Comparison of ENCODE assay signal across 8 cellular contexts in the genomic region with DNA sequence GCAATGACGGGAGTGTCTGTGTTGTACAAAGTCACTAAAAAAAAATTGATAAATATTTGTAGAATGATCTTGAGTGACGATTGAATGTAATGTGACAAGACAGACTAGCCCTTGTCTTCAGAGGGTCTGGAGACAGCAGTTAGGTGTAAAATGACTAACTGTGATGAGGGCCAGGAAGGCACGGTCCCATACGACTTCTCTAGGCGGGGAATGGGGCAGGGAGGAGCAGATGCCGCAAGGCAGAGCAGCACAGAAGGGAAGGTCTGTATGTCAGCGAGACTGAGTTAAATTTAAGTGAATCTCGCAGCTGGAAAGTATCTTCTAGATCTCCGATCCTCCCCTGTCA. TPM values are rescaled to one million over a fixed set of nuclear protein-coding genes. Genes with fewer than 3 reads are reported as not detected.
DNase-seq lines count a peak whose midpoint lies in the region; ATAC-seq, FAIRE-seq and TF ChIP-seq lines count a peak whose summit lies in the region.

No MANE protein-coding gene starts in this region.

- DNase-seq in CD4-positive, alpha-beta T cell: no peak
- no peak for DNase-seq in GM12878 (ENCODE audit: low read depth, low spot score)
- peak; percentile 8 for DNase-seq in HepG2 (ENCODE audit: low spot score)
- no peak for DNase-seq in thyroid gland
- no peak for DNase-seq in NCI-H1930 (lab: John Stamatoyannopoulos, UW)
- DNase-seq in CD1c-positive myeloid dendritic cell (ENCODE audit: extremely low spot score): no peak

- no peaks in the 10 kb centered on the region for H3K4me1 ChIP-seq in GM12878 (ENCODE audit: control insufficient read depth, insufficient read depth, low read length)
- peaks cover 41% of the 10 kb centered on the region for H3K4me1 ChIP-seq in HepG2 (ENCODE audit: insufficient read depth, low read length)
- no peaks in the 10 kb centered on the region for H3K4me1 ChIP-seq in thyroid gland

- FAIRE-seq in GM12878 (lab: Jason Lieb, UNC): no peak
- FAIRE-seq in HepG2 (lab: Jason Lieb, UNC): no peak

- TF ChIP-seq POLR2A in GM12878 (IDR thresholded peaks at IDR 0.05; ENCODE audit: low read depth, low read length) (no peak), HepG2 (IDR thresholded peaks at IDR 0.05; ENCODE audit: insufficient read depth in 1 of 2, low read depth in 2 of 2, low read length in 2 of 2) (no peak), thyroid gland (IDR thresholded peaks at IDR 0.05) (no peak)

- H3K79me2 ChIP-seq in GM12878 (ENCODE audit: control insufficient read depth, insufficient read depth, low read length) (peaks cover 18% of the 10 kb centered on the region), HepG2 (ENCODE audit: insufficient read depth, low read length) (peaks cover 9% of the 10 kb centered on the region)

- H3K27ac ChIP-seq in CD4-positive, alpha-beta T cell (ENCODE audit: low read depth, low read length): peak overlapping the region; percentile 72
- H3K27ac ChIP-seq in GM12878 (ENCODE audit: control insufficient read depth, insufficient read depth) (peak overlapping the region; percentile 51), HepG2 (ENCODE audit: extremely low read length, insufficient read depth, low read length) (peak overlapping the region; percentile 53), thyroid gland (no peak overlapping the region)

- intact Hi-C loops in CD4-positive, alpha-beta T cell (cut with DNase I, micrococcal nuclease): loop anchor here in 1 of 2 experiments (5.0 kb wide), 1 partner anchor 770 kb away; no protein-coding TSS in a partner anchor
- intact Hi-C loops in GM12878 (cut with micrococcal nuclease; ENCODE audit: unreplicated experiment): no loop called here
- intact Hi-C loops in HepG2 (cut with micrococcal nuclease; ENCODE audit: unreplicated experiment): loop anchor here (2.0 kb wide), 1 partner anchor 109 kb away; no protein-coding TSS in a partner anchor
- intact Hi-C loops in thyroid gland (cut with DNase I): no loop called here

- RAD21 ChIA-PET in GM12878 (lab: Charles Lee; ENCODE audit: unreplicated experiment): no interaction called here

- no peaks in the 10 kb centered on the region for H4K20me1 ChIP-seq in GM12878 (ENCODE audit: control insufficient read depth, insufficient read depth)
- no peaks in the 10 kb centered on the region for H4K20me1 ChIP-seq in HepG2 (ENCODE audit: insufficient read depth, low read length)

- H3K36me3 Mint-ChIP-seq in CD4-positive, alpha-beta T cell (ENCODE audit: low read depth): peaks cover 6% of the 10 kb centered on the region

- ATAC-seq in CD4-positive, alpha-beta T cell (ENCODE audit: poor library complexity): peak; percentile 40
- ATAC-seq in GM19467 (IDR thresholded peaks at IDR 0.05; ENCODE audit: unreplicated experiment) (peak; percentile 44), HG03520 (IDR thresholded peaks at IDR 0.05; ENCODE audit: unreplicated experiment) (peak; percentile 29), GM12878 (peak; percentile 73), HepG2 (peak; percentile 81)

- no peaks in the 10 kb centered on the region for H3K27me3 Mint-ChIP-seq in CD4-positive, alpha-beta T cell

- TF ChIP-seq EP300 in GM12878 (IDR thresholded peaks at IDR 0.05; ENCODE audit: borderline replicate concordance in 1 of 2, control insufficient read depth in 1 of 2, low read depth in 2 of 2, low read length in 2 of 2) (no peak), HepG2 (IDR thresholded peaks at IDR 0.05; ENCODE audit: low read depth in 2 of 2, low read length in 2 of 2) (no peak), HepG2 (CRISPR knock-in tag; IDR thresholded peaks at IDR 0.05; ENCODE audit: borderline replicate concordance) (no peak)

- TF ChIP-seq CTCF in CD4-positive, alpha-beta T cell (IDR thresholded peaks at IDR 0.05): no peak
- no peak for TF ChIP-seq CTCF in GM12878 (IDR thresholded peaks at IDR 0.05 in 2 of 3, conservative IDR thresholded peaks at IDR 0.05 in 1 of 3; ENCODE audit: control insufficient read depth in 2 of 3, extremely low read depth in 1 of 3, insufficient read depth in 1 of 3, low read depth in 3 of 3, low read length in 3 of 3)
- TF ChIP-seq CTCF in HepG2 (CRISPR knock-in tag; IDR thresholded peaks at IDR 0.05): no peak
- TF ChIP-seq CTCF in thyroid gland (IDR thresholded peaks at IDR 0.05): no peak

- peaks cover 0 to 4% of the 10 kb centered on the region in 2 experiments; a peak in 2 of 4 replicates for H3K36me3 ChIP-seq in GM12878 (ENCODE audit: control insufficient read depth in 2 of 2, insufficient read depth in 2 of 2, low read length in 1 of 2)
- peaks cover 0 to 15% of the 10 kb centered on the region in 2 experiments; a peak in 1 of 5 replicates for H3K36me3 ChIP-seq in HepG2 (replicated peaks in 1 of 2; ENCODE audit: control insufficient read depth in 1 of 2, insufficient read depth in 2 of 2, low read length in 2 of 2)
- no peaks in the 10 kb centered on the region for H3K36me3 ChIP-seq in thyroid gland

- CTCF ChIA-PET in CD4-positive, alpha-beta T cell (lab: Charles Lee): no interaction called here
- CTCF ChIA-PET in GM12878 (lab: Yijun Ruan, JAX) (interaction anchor here (1.4 kb wide), 1 partner anchor 19 kb away, joined by 5 read pairs; no protein-coding TSS in a partner anchor), HepG2 (lab: Yijun Ruan, JAX; ENCODE audit: low intra/inter-chr PET ratio, low total read pairs) (no interaction called here)

- H3K4me3 Mint-ChIP-seq in CD4-positive, alpha-beta T cell: peak overlapping the region; percentile 93

- no peak for TF ChIP-seq RAD21 in GM12878 (IDR thresholded peaks at IDR 0.05; ENCODE audit: insufficient read depth, low read depth, low read length)
- TF ChIP-seq RAD21 in HepG2 (CRISPR knock-in tag; IDR thresholded peaks at IDR 0.05): no peak

- H3K4me1 Mint-ChIP-seq in CD4-positive, alpha-beta T cell (ENCODE audit: low read depth): peaks cover 12% of the 10 kb centered on the region

- 1% methylated on average over 9 of the region's 9 CpGs for WGBS in GM12878 (ENCODE audit: insufficient coverage, insufficient replicate concordance, low lambda C conversion rate, missing lambda C conversion rate)
- WGBS in HepG2 (ENCODE audit: low lambda C conversion rate): 0% methylated on average over 9 of the region's 9 CpGs
- WGBS in thyroid gland, 2 donors: 1 to 2% methylated on average over 8 to 9 of the region's 9 CpGs

- BruUV-seq in GM12878 (replicated peaks; lab: Mats Ljungman, UMichigan) (TSS peak; percentile 61), HepG2 (replicated peaks; lab: Mats Ljungman, UMichigan) (TSS peak; percentile 74)

- H3K9ac ChIP-seq in GM12878 (ENCODE audit: control insufficient read depth, insufficient read depth, low read length) (peak overlapping the region; percentile 78), HepG2 (ENCODE audit: insufficient read depth, low read depth, low read length) (peak overlapping the region; percentile 77)

- in situ Hi-C loops in GM12878 (cut with MboI): no loop called here
- in situ Hi-C loops in HepG2 (cut with HindIII; ENCODE audit: extremely low pct_ligation_motif_present, low pct_unique_long_range_greater_than_20kb): no loop called here

- peak overlapping the region; percentile 89 for H3K4me2 ChIP-seq in GM12878 (ENCODE audit: control insufficient read depth, insufficient read depth)
- peak overlapping the region; percentile 69 for H3K4me2 ChIP-seq in HepG2 (ENCODE audit: low read depth, low read length)

- POLR2A ChIA-PET in CD4-positive, alpha-beta T cell (lab: Charles Lee): no interaction called here
- POLR2A ChIA-PET in GM12878 (lab: Charles Lee) (interaction anchor here (0.9 kb wide), 1 partner anchor 30 kb away, joined by 3 read pairs; no protein-coding TSS in a partner anchor), HepG2 (lab: Yijun Ruan, JAX) (no interaction called here)

- H3K4me3 ChIP-seq in GM12878: peak overlapping the region; percentile 88
- H3K4me3 ChIP-seq in HepG2 (replicated peaks in 1 of 3; ENCODE audit: insufficient read depth in 1 of 3, low read depth in 2 of 3, low read length in 3 of 3): peak overlapping the region; percentile 87 to 91 (median 89)
- H3K4me3 ChIP-seq in thyroid gland (replicated peaks in 1 of 3): peak overlapping the region; percentile 24 to 65 (median 47)

- no peaks in the 10 kb centered on the region for H3K9me3 Mint-ChIP-seq in CD4-positive, alpha-beta T cell

- no peaks in the 10 kb centered on the region for H3K9me3 ChIP-seq in CD4-positive, alpha-beta T cell (ENCODE audit: control insufficient read depth, low read length)
- no peaks in the 10 kb centered on the region for H3K9me3 ChIP-seq in GM12878 (replicated peaks; ENCODE audit: control insufficient read depth, insufficient read depth, low read length)
- no peaks in the 10 kb centered on the region for H3K9me3 ChIP-seq in HepG2 (ENCODE audit: low read length)
- H3K9me3 ChIP-seq in thyroid gland: no peaks in the 10 kb centered on the region

- no peaks in the 10 kb centered on the region for H3K27me3 ChIP-seq in CD4-positive, alpha-beta T cell (ENCODE audit: control insufficient read depth, insufficient read depth, low read length)
- H3K27me3 ChIP-seq in GM12878 (replicated peaks in 1 of 2; ENCODE audit: control insufficient read depth in 2 of 2, insufficient read depth in 2 of 2, low read length in 1 of 2): no peaks in the 10 kb centered on the region
- no peaks in the 10 kb centered on the region; a peak in 1 of 5 replicates for H3K27me3 ChIP-seq in HepG2 (ENCODE audit: control insufficient read depth in 1 of 2, insufficient read depth in 2 of 2, low read length in 2 of 2)
- H3K27me3 ChIP-seq in thyroid gland: no peaks in the 10 kb centered on the region

- SMC1A ChIA-PET in GM12878 (lab: Charles Lee; ENCODE audit: uncharacterized antibody, unreplicated experiment): interaction anchor here (0.6 to 1.3 kb wide), 6 partner anchors 10 to 251 kb away, joined by 3 to 5 read pairs (median 4); no protein-coding TSS in a partner anchor

- H2AFZ ChIP-seq in GM12878 (ENCODE audit: control insufficient read depth, low read depth, low read length) (peak overlapping the region; percentile 71), HepG2 (ENCODE audit: low read length) (peak overlapping the region; percentile 82)

- H3K27ac Mint-ChIP-seq in CD4-positive, alpha-beta T cell: peak overlapping the region; percentile 90

RNA-seq across cellular contexts. Expression of gene CENPE, which starts 0.4 kb away (rescaled TPM):
- 1 to 10 TPM; 2.7 to 3.2 TPM for total RNA-seq in CD4-positive, alpha-beta T cell
- 73.9 and 74.1 TPM in 2 replicates for total RNA-seq in GM12878 (2013; cell fraction: nucleolus; rRNA removed)
- total RNA-seq in GM12878 (2014; rRNA removed) (20.1 and 29.3 TPM in 2 replicates), GM12878 (2014; rRNA removed; fragmentation: Illumina TruSeq; extraction: Trizol) (53.6 and 53.7 TPM in 2 replicates), GM12878 (2021) (35.6 and 42.6 TPM in 2 replicates), HepG2 (2016; rRNA removed; fragmentation: Illumina TruSeq; extraction: Trizol) (19.8 and 38.0 TPM in 2 replicates), thyroid gland (under 1 TPM; 0.38 to 0.78 (median 0.53) TPM)
- polyA plus RNA-seq in GM12878 (2011; ENCODE audit: low read depth): 10.8 TPM
- polyA plus RNA-seq in GM12878 (2011; rRNA removed) (17.1 and 40.9 TPM in 2 replicates), GM12878 (2014; fragmentation: Illumina TruSeq; extraction: Trizol) (30.3 and 49.6 TPM in 2 replicates), GM12878 (2014; fragmentation: Nextera tagmentation; extraction: Ambion mirVana) (10 to 100 TPM; 10.2 to 17.5 TPM), GM12878 (2014; rRNA removed) (10.8 and 16.9 TPM in 2 replicates), GM12878 (2016; fragmentation: Nextera tagmentation; extraction: Ambion mirVana) (10 to 100 TPM; 40.6 to 41.4 TPM), HepG2 (2011; rRNA removed) (1.1 and 2.1 TPM in 2 replicates)
- polyA plus RNA-seq in GM12878 (2011; cell fraction: cytosol; rRNA removed): 2.5 and 3.2 TPM in 2 replicates
- polyA plus RNA-seq in GM12878 (2011; cell fraction: nucleus; rRNA removed): 24.7 and 28.0 TPM in 2 replicates
- polyA plus RNA-seq in GM12878 (2012): 7.8 and 11.3 TPM in 2 replicates
- 26.8 and 29.6 TPM in 2 replicates for polyA minus RNA-seq in GM12878 (2011; rRNA and poly(A)+ RNA removed)
- polyA minus RNA-seq in GM12878 (2011; cell fraction: cytosol; rRNA and poly(A)+ RNA removed): 7.1 and 7.5 TPM in 2 replicates
- 29.7 and 38.2 TPM in 2 replicates for polyA minus RNA-seq in GM12878 (2011; cell fraction: nucleus; rRNA and poly(A)+ RNA removed)
- 1.2 and 1.5 TPM in 2 replicates for total RNA-seq in HepG2 (2016; cell fraction: cytosol; rRNA removed; fragmentation: Illumina TruSeq; extraction: Trizol; ENCODE audit: low read depth)
- 17.1 and 31.3 TPM in 2 replicates for total RNA-seq in HepG2 (2016; cell fraction: insoluble cytoplasmic fraction; rRNA removed; fragmentation: Illumina TruSeq; extraction: Trizol)
- total RNA-seq in HepG2 (2016; cell fraction: membrane; rRNA removed; fragmentation: Illumina TruSeq; extraction: Trizol): 3.9 and 4.1 TPM in 2 replicates
- total RNA-seq in HepG2 (2016; cell fraction: nucleus; rRNA removed; fragmentation: Illumina TruSeq; extraction: Trizol): 39.1 and 41.0 TPM in 2 replicates
- 0.63 and 0.66 TPM in 2 replicates for polyA plus RNA-seq in HepG2 (2011; cell fraction: cytosol; rRNA removed)
- 1.4 and 2.0 TPM in 2 replicates for polyA plus RNA-seq in HepG2 (2011; cell fraction: nucleus; rRNA removed)
- 1.9 and 5.7 TPM in 2 replicates for polyA plus RNA-seq in HepG2 (2012)
- 0.17 and 0.21 TPM in 2 replicates for polyA plus RNA-seq in HepG2 (2016; cell fraction: cytosol; fragmentation: Illumina TruSeq; extraction: Trizol; ENCODE audit: low read depth)
- 13.6 and 16.1 TPM in 2 replicates for polyA plus RNA-seq in HepG2 (2016; cell fraction: insoluble cytoplasmic fraction; fragmentation: Illumina TruSeq; extraction: Trizol; ENCODE audit: low read depth)
- polyA plus RNA-seq in HepG2 (2016; cell fraction: membrane; fragmentation: Illumina TruSeq; extraction: Trizol; ENCODE audit: low read depth): 0.65 and 0.90 TPM in 2 replicates
- 23.5 and 24.3 TPM in 2 replicates for polyA plus RNA-seq in HepG2 (2016; cell fraction: nucleus; fragmentation: Illumina TruSeq; extraction: Trizol; ENCODE audit: insufficient read depth, low read depth)
- polyA minus RNA-seq in HepG2 (2011; rRNA and poly(A)+ RNA removed; ENCODE audit: low replicate concordance): 3.1 and 4.2 TPM in 2 replicates
- 2.8 and 4.2 TPM in 2 replicates for polyA minus RNA-seq in HepG2 (2011; cell fraction: cytosol; rRNA and poly(A)+ RNA removed)
- 20.9 and 24.8 TPM in 2 replicates for polyA minus RNA-seq in HepG2 (2011; cell fraction: nucleus; rRNA and poly(A)+ RNA removed)

Comparison
In these comparisons a context has a peak if more than half of its experiments do, and no peak if none do; other contexts are left out.
1. ATAC-seq: peak in every context shown above with its lines; median percentile 81 in HepG2; 73 in GM12878; 44 in GM19467; 40 in CD4-positive, alpha-beta T cell; 29 in HG03520.
2. H3K27ac ChIP-seq: peak in CD4-positive, alpha-beta T cell (single experiment), GM12878 (single experiment) and HepG2 (single experiment); none in thyroid gland (0 of 3).
3. Peak in every context shown above with its lines, with median percentiles within 50 percentile points of each other: H3K4me3 ChIP-seq.